Comparison of ENCODE assay signal across 14 cellular contexts in genomic region chr7:2928613-2929311, GRCh38.
DNase-seq lines count a peak whose midpoint lies in the region; ATAC-seq, FAIRE-seq and TF ChIP-seq lines count a peak whose summit lies in the region.
"Had no signal": no experiment of that assay in that cellular context is flagged by ENCODE, and none has a peak within 500 bp of the region (broad histone marks: within the 10 kb centered on the region; RNA-seq: fewer than 3 reads in every experiment).

No MANE protein-coding gene starts in this region.

- H3K79me2 ChIP-seq in HepG2 (ENCODE audit: insufficient read depth, low read length), result no peaks in the 10 kb centered on the region

- no peaks in the 10 kb centered on the region for H4K20me1 ChIP-seq in HepG2 (ENCODE audit: insufficient read depth, low read length)

- no peak overlapping the region for H3K27ac ChIP-seq in right lobe of liver
- no peak overlapping the region for H3K27ac ChIP-seq in HepG2 (ENCODE audit: extremely low read length, insufficient read depth, low read length)
- no peak overlapping the region for H3K27ac ChIP-seq in Peyer's patch
- H3K27ac ChIP-seq: foreskin keratinocyte had no signal

- H3K4me3 ChIP-seq in right lobe of liver (no peak overlapping the region), HepG2 (replicated peaks in 1 of 3; ENCODE audit: insufficient read depth in 1 of 3, low read depth in 2 of 3, low read length in 3 of 3) (no peak overlapping the region), Peyer's patch (no peak overlapping the region)

- in situ Hi-C loops in HepG2 (cut with HindIII; ENCODE audit: extremely low pct_ligation_motif_present, low pct_unique_long_range_greater_than_20kb), result no loop called here

- WGBS in right lobe of liver (ENCODE audit: insufficient coverage, low coverage, low lambda C conversion rate, missing lambda C conversion rate), result 83% methylated on average over 6 of the region's 35 CpGs
- WGBS in HepG2 (ENCODE audit: low lambda C conversion rate), result no CpG with 5 or more reads among the region's 35 CpGs

- no peak for TF ChIP-seq POLR2A in right lobe of liver (IDR thresholded peaks at IDR 0.05)
- no peak for TF ChIP-seq POLR2A in HepG2 (IDR thresholded peaks at IDR 0.05; ENCODE audit: insufficient read depth in 1 of 2, low read depth in 2 of 2, low read length in 2 of 2)
- no peak for TF ChIP-seq POLR2A in Peyer's patch (IDR thresholded peaks at IDR 0.05)

- intact Hi-C loops in right lobe of liver (cut with DNase I), result no loop called here
- intact Hi-C loops in HepG2 (cut with micrococcal nuclease; ENCODE audit: unreplicated experiment), result no loop called here

- H3K4me1 ChIP-seq in right lobe of liver (no peaks in the 10 kb centered on the region), HepG2 (ENCODE audit: insufficient read depth, low read length) (no peaks in the 10 kb centered on the region; the same call in 1 of the 2 replicates), Peyer's patch (no peaks in the 10 kb centered on the region)

- no peak overlapping the region for H3K9ac ChIP-seq in HepG2 (ENCODE audit: insufficient read depth, low read depth, low read length)

- H3K27me3 ChIP-seq in right lobe of liver (no peaks in the 10 kb centered on the region), HepG2 (ENCODE audit: control insufficient read depth in 1 of 2, insufficient read depth in 2 of 2, low read length in 2 of 2) (peaks cover 5 to 46% of the 10 kb centered on the region in 2 experiments; a peak in 4 of 5 replicates), Peyer's patch (no peaks in the 10 kb centered on the region)
- H3K27me3 ChIP-seq: foreskin keratinocyte had no signal

- DNase-seq in right lobe of liver, result peak in 2 of 3 donors; percentile 38 to 55
- no peak for DNase-seq in HepG2 (ENCODE audit: low spot score)
- peak in 2 of 3 donors; percentile 47 to 49 for DNase-seq in Peyer's patch
- DNase-seq in left kidney (ENCODE audit: low read depth, low spot score), result peak; percentile 65
- DNase-seq in HPDE6-E6E7 (ENCODE audit: extremely low spot score), result no peak
- no peak for DNase-seq in NCI-H1930 (lab: John Stamatoyannopoulos, UW)
- no peak for DNase-seq in HEK293T (ENCODE audit: extremely low spot score)
- DNase-seq: amniotic stem cell; foreskin keratinocyte; Kasumi-1; stimulated activated CD4-positive, alpha-beta T cell treated with anti-CD3 and anti-CD28 coated beads, Interleukin-15, amount 100 ng/mL, for 24 hours; T-helper 9 cell had no signal

- H3K36me3 ChIP-seq in right lobe of liver (no peaks in the 10 kb centered on the region), HepG2 (replicated peaks in 1 of 2; ENCODE audit: control insufficient read depth in 1 of 2, insufficient read depth in 2 of 2, low read length in 2 of 2) (no peaks in the 10 kb centered on the region), Peyer's patch (no peaks in the 10 kb centered on the region)

- no peak overlapping the region for H2AFZ ChIP-seq in HepG2 (ENCODE audit: low read length)

- TF ChIP-seq CTCF in right lobe of liver (IDR thresholded peaks at IDR 0.05) (no peak), HepG2 (CRISPR knock-in tag; IDR thresholded peaks at IDR 0.05) (no peak), Peyer's patch (IDR thresholded peaks at IDR 0.05) (no peak)

- CTCF ChIA-PET in HepG2 (lab: Yijun Ruan, JAX; ENCODE audit: low intra/inter-chr PET ratio, low total read pairs), result no interaction called here
- CTCF ChIA-PET in HEK293T (lab: Yijun Ruan, JAX), result no interaction called here

- no peak for FAIRE-seq in HepG2 (lab: Jason Lieb, UNC)
- FAIRE-seq: keratinocyte had no signal

- H3K9me3 ChIP-seq in right lobe of liver (no peaks in the 10 kb centered on the region), HepG2 (ENCODE audit: low read length) (no peaks in the 10 kb centered on the region), Peyer's patch (no peaks in the 10 kb centered on the region)

- POLR2A ChIA-PET in HepG2 (lab: Yijun Ruan, JAX) (no interaction called here), HEK293T (lab: Yijun Ruan, JAX) (no interaction called here)

- no peak for TF ChIP-seq RAD21 in HepG2 (CRISPR knock-in tag; IDR thresholded peaks at IDR 0.05)

- no peak for TF ChIP-seq EP300 in HepG2 (IDR thresholded peaks at IDR 0.05; ENCODE audit: low read depth in 2 of 2, low read length in 2 of 2)
- no peak for TF ChIP-seq EP300 in HepG2 (CRISPR knock-in tag; IDR thresholded peaks at IDR 0.05; ENCODE audit: borderline replicate concordance)

- BruUV-seq in HepG2 (replicated peaks; lab: Mats Ljungman, UMichigan), result no TSS peak

- H3K4me2 ChIP-seq in HepG2 (ENCODE audit: low read depth, low read length), result no peak overlapping the region

- ATAC-seq in right lobe of liver (peak in 2 of 4 donors; percentile 17 to 35), HepG2 (no peak), HG03159 (IDR thresholded peaks at IDR 0.05; ENCODE audit: unreplicated experiment) (no peak)
- ATAC-seq: foreskin keratinocyte had no signal

TF ChIP-seq in HepG2, 621 proteins besides CTCF, POLR2A, EP300 and RAD21:
- no peak for TF ChIP-seq ZNF543 (CRISPR knock-in tag; IDR thresholded peaks at IDR 0.05)
- TF ChIP-seq THAP7 (CRISPR knock-in tag; IDR thresholded peaks at IDR 0.05), result no peak
- no peak for TF ChIP-seq MIXL1 (CRISPR knock-in tag; IDR thresholded peaks at IDR 0.05)
- TF ChIP-seq ZNF33A (CRISPR knock-in tag; IDR thresholded peaks at IDR 0.05; ENCODE audit: borderline replicate concordance), result no peak
- no peak for TF ChIP-seq SP1 (IDR thresholded peaks at IDR 0.05)
- no peak for TF ChIP-seq SP1 (CRISPR knock-in tag; IDR thresholded peaks at IDR 0.05)
- no peak for TF ChIP-seq ZFP36 (IDR thresholded peaks at IDR 0.05; ENCODE audit: borderline replicate concordance, low read depth, low read length, partially characterized antibody)
- TF ChIP-seq REL (CRISPR knock-in tag; conservative IDR thresholded peaks at IDR 0.05), result no peak
- TF ChIP-seq FIP1L1 (IDR thresholded peaks at IDR 0.05; ENCODE audit: borderline replicate concordance, insufficient read depth, low read depth, low read length), result no peak
- TF ChIP-seq LCORL (IDR thresholded peaks at IDR 0.05), result no peak
- TF ChIP-seq LCORL (CRISPR knock-in tag; IDR thresholded peaks at IDR 0.05), result no peak
- no peak for TF ChIP-seq MBD4 (IDR thresholded peaks at IDR 0.05; ENCODE audit: borderline replicate concordance, low read length)
TF ChIP-seq in HepG2: peak in this region for 0.

TF ChIP-seq in HEK293T, 16 proteins besides CTCF, POLR2A, EP300 and RAD21:
- TF ChIP-seq NFRKB (IDR thresholded peaks at IDR 0.05), result no peak
- no peak for TF ChIP-seq TARDBP (IDR thresholded peaks at IDR 0.05)
- no peak for TF ChIP-seq FOXK2 (IDR thresholded peaks at IDR 0.05)
- TF ChIP-seq ELF4 (IDR thresholded peaks at IDR 0.05), result no peak
- TF ChIP-seq SUZ12 (IDR thresholded peaks at IDR 0.05), result no peak
- TF ChIP-seq ARNT (IDR thresholded peaks at IDR 0.05), result no peak
- TF ChIP-seq ZNF384 (IDR thresholded peaks at IDR 0.05), result no peak
- no peak for TF ChIP-seq SP1 (IDR thresholded peaks at IDR 0.05)
- TF ChIP-seq BHLHE40 (IDR thresholded peaks at IDR 0.05; ENCODE audit: borderline replicate concordance), result no peak
- no peak for TF ChIP-seq HDGF (IDR thresholded peaks at IDR 0.05; ENCODE audit: borderline replicate concordance)
- no peak for TF ChIP-seq PKNOX1 (IDR thresholded peaks at IDR 0.05)
- no peak for TF ChIP-seq L3MBTL2 (conservative IDR thresholded peaks at IDR 0.05)
- TF ChIP-seq FOXA1 (IDR thresholded peaks at IDR 0.05), result no peak
- TF ChIP-seq LEF1 (IDR thresholded peaks at IDR 0.05; ENCODE audit: borderline replicate concordance), result no peak
- TF ChIP-seq CTBP1 (IDR thresholded peaks at IDR 0.05; ENCODE audit: borderline replicate concordance), result no peak
- no peak for TF ChIP-seq FOXM1 (IDR thresholded peaks at IDR 0.05; ENCODE audit: borderline replicate concordance)

Comparison
In these comparisons a context has a peak if more than half of its experiments do, and no peak if none do; other contexts are left out.
1. DNase-seq: peak in right lobe of liver (2 of 3), Peyer's patch (2 of 3) and left kidney (single experiment); none in HepG2 (single experiment), HPDE6-E6E7 (single experiment), NCI-H1930 (0 of 2) and HEK293T (single experiment).